1 cellular context compared by ENCODE assay signal in the genomic region with DNA sequence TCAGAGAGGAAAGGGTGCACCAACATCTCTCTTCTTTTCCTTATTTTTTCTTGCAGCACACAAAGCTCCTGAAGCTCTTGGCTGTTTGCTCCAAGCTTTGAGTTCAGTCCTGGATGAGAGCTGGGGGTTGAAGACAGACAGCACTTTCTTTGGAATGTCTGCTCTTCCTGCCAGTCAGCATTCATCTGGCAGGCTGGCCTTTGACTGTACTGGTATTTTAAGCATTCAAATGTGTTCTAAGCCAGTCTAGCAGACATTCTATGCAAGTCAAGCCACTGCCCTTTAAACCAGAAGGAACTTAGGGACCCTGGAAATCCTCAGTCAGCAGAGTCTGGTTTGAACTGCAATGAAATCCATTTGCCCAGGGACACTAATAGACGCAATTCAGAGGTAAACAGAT.
TF ChIP-seq lines count a peak whose summit lies in the region.

No MANE protein-coding gene starts in this region.

TF ChIP-seq in H1, 55 proteins besides CTCF, POLR2A, EP300 and RAD21:
- TF ChIP-seq SIN3A (conservative IDR thresholded peaks at IDR 0.05 in 1 of 2, IDR thresholded peaks at IDR 0.05 in 1 of 2; ENCODE audit: low read depth in 1 of 2, low read length in 2 of 2) = no peak
- TF ChIP-seq NRF1 (IDR thresholded peaks at IDR 0.05; ENCODE audit: low read depth, low read length) = no peak
- no peak for TF ChIP-seq POU5F1 (IDR thresholded peaks at IDR 0.05; ENCODE audit: low read depth, low read length)
- TF ChIP-seq SIRT6 (IDR thresholded peaks at IDR 0.05; ENCODE audit: low read length) = no peak
- TF ChIP-seq YY1 (IDR thresholded peaks at IDR 0.05; ENCODE audit: low read depth, low read length) = no peak
- no peak for TF ChIP-seq TBP (IDR thresholded peaks at IDR 0.05; ENCODE audit: low read depth, low read length)
- TF ChIP-seq TEAD4 (IDR thresholded peaks at IDR 0.05; ENCODE audit: low read depth, low read length) = peak; percentile 37; the same call in 1 of the 2 replicates
- no peak for TF ChIP-seq RFX5 (IDR thresholded peaks at IDR 0.05; ENCODE audit: borderline replicate concordance, low read depth, low read length)
TF ChIP-seq in H1: peak in this region for 1.
